ENCODE assay signal across 29 cellular contexts in genomic region chr2:205969584-205969983, GRCh38.
DNase-seq lines count a peak whose midpoint lies in the region; ATAC-seq lines count a peak whose summit lies in the region.
"Had no signal": no experiment of that assay in that cellular context is flagged by ENCODE, and none has a peak within 500 bp of the region (broad histone marks: within the 10 kb centered on the region; RNA-seq: fewer than 3 reads in every experiment).

No MANE protein-coding gene starts in this region.

- H4K8ac ChIP-seq in mesenchymal stem cell (ENCODE audit: low read length): no peak overlapping the region

- H2BK12ac ChIP-seq in mesenchymal stem cell (ENCODE audit: low read length in 2 of 2): no peak overlapping the region

- H3K4me1 ChIP-seq in mesenchymal stem cell (ENCODE audit: control insufficient read depth, insufficient read depth, low read depth, low read length): peaks cover 6% of the 10 kb centered on the region
- H3K4me1 ChIP-seq: BE2C, SJSA1, upper lobe of right lung had no signal

- no peaks in the 10 kb centered on the region for H3K36me3 ChIP-seq in mesenchymal stem cell (ENCODE audit: control insufficient read depth in 1 of 2, insufficient read depth in 2 of 2, low read depth in 1 of 2, low read length in 2 of 2)
- H3K36me3 ChIP-seq: BE2C, brain microvascular endothelial cell, left lung, sigmoid colon, SJSA1, suprapubic skin, upper lobe of right lung had no signal

- no peak overlapping the region for H3K9ac ChIP-seq in mesenchymal stem cell (ENCODE audit: low read length)
- H3K9ac ChIP-seq: GM23248 had no signal

- no peak overlapping the region for H3K23ac ChIP-seq in mesenchymal stem cell (ENCODE audit: low read length in 2 of 2)

- no peak overlapping the region for H3K4ac ChIP-seq in mesenchymal stem cell (ENCODE audit: low read depth in 1 of 2, low read length in 2 of 2)

- H3K18ac ChIP-seq in mesenchymal stem cell (ENCODE audit: low read depth in 1 of 2, low read length in 2 of 2): no peak overlapping the region

- H2AK5ac ChIP-seq in mesenchymal stem cell (ENCODE audit: low read length, severe bottlenecking): no peak overlapping the region

- peak; percentile 59 for DNase-seq in MV-4-11 (lab: John Stamatoyannopoulos, UW)
- DNase-seq in DMS53 (lab: John Stamatoyannopoulos, UW): no peak
- no peak for DNase-seq in AG08395 (ENCODE audit: low spot score)
- DNase-seq in mesenchymal stem cell: no peak
- DNase-seq: activated B cell treated with CpG ODN at 0.5 μM for 24 hours; activated CD4-positive, alpha-beta memory T cell treated with anti-CD3 and anti-CD28 coated beads for 36 hours; activated CD8-positive, alpha-beta memory T cell treated with anti-CD3 and anti-CD28 coated beads, Interleukin-2, amount 50 U/mL, for 4 hours; activated naive CD4-positive, alpha-beta T cell treated with anti-CD3 and anti-CD28 coated beads, Interleukin-2, amount 50 U/mL, for 16 hours; amniotic stem cell; BE2C; brain microvascular endothelial cell; GM23248; Kasumi-1; left lung; mesendoderm; NCI-H1048; NCI-H1694; NCI-H524 treated with DMSO at 0.1 percent for 48 hours; posterior cingulate gyrus; sigmoid colon; stimulated activated CD4-positive, alpha-beta T cell treated with anti-CD3 and anti-CD28 coated beads, Interleukin-4, amount 100 ng/mL, for 4 hours; upper lobe of right lung had no signal

- H2AFZ ChIP-seq in mesenchymal stem cell (ENCODE audit: low read depth, low read length): no peak overlapping the region
- H2AFZ ChIP-seq: GM23248 had no signal

- no peak overlapping the region for H4K91ac ChIP-seq in mesenchymal stem cell (ENCODE audit: low read length)

- no peak overlapping the region for H3K14ac ChIP-seq in mesenchymal stem cell (ENCODE audit: low read length in 2 of 2)

- no peaks in the 10 kb centered on the region for H3K27me3 ChIP-seq in mesenchymal stem cell (ENCODE audit: control insufficient read depth in 1 of 2, insufficient read depth in 1 of 2, low read length in 2 of 2)
- H3K27me3 ChIP-seq: BE2C, brain microvascular endothelial cell, left lung, sigmoid colon, SJSA1, suprapubic skin, upper lobe of right lung had no signal

- H3K4me2 ChIP-seq in mesenchymal stem cell (ENCODE audit: low read length, poor library complexity, severe bottlenecking): no peak overlapping the region

- no peak overlapping the region for H3K4me3 ChIP-seq in mesenchymal stem cell (ENCODE audit: insufficient read depth in 1 of 2, low read depth in 1 of 2, low read length in 2 of 2)
- H3K4me3 ChIP-seq: GM23248, left lung, sigmoid colon, SJSA1, suprapubic skin, upper lobe of right lung had no signal

- no peak overlapping the region for H2BK5ac ChIP-seq in mesenchymal stem cell (ENCODE audit: low read depth, low read length, poor library complexity, severe bottlenecking)

- 97% methylated on average over 4 of the region's 4 CpGs for WGBS in mesenchymal stem cell

- ATAC-seq in GM18867 (IDR thresholded peaks at IDR 0.05; ENCODE audit: unreplicated experiment) (peak; percentile 73), GM19438 (IDR thresholded peaks at IDR 0.05; ENCODE audit: low read depth, unreplicated experiment) (peak; percentile 56), HG02938 (IDR thresholded peaks at IDR 0.05; ENCODE audit: unreplicated experiment) (peak; percentile 68), HG03378 (IDR thresholded peaks at IDR 0.05; ENCODE audit: unreplicated experiment) (no peak)
- ATAC-seq: left lung; stimulated activated memory B cell treated with anti-CD40 and anti-IgM and Interleukin-4, amounts not matched to agents 10 μg/mL and 1 μg/mL and 100 μg/mL, for 72 hours; upper lobe of right lung had no signal

- no peaks in the 10 kb centered on the region for H3K9me3 ChIP-seq in mesenchymal stem cell (ENCODE audit: control insufficient read depth, low read length)
- H3K9me3 ChIP-seq: BE2C, left lung, sigmoid colon, SJSA1, suprapubic skin, upper lobe of right lung had no signal

- H3K27ac ChIP-seq in mesenchymal stem cell (ENCODE audit: low read length, poor library complexity, severe bottlenecking): no peak overlapping the region
- H3K27ac ChIP-seq: brain microvascular endothelial cell, GM23248, left lung, sigmoid colon, SJSA1, suprapubic skin, upper lobe of right lung had no signal

- H2BK120ac ChIP-seq in mesenchymal stem cell (ENCODE audit: low read depth, low read length): no peak overlapping the region

- no peak overlapping the region for H2BK15ac ChIP-seq in mesenchymal stem cell (ENCODE audit: low read depth, poor library complexity, severe bottlenecking)

- no peaks in the 10 kb centered on the region for H3K79me1 ChIP-seq in mesenchymal stem cell (replicated peaks; ENCODE audit: low read length, poor library complexity, severe bottlenecking)
